ENCODE assay signal across 8 cellular contexts in the genomic region with DNA sequence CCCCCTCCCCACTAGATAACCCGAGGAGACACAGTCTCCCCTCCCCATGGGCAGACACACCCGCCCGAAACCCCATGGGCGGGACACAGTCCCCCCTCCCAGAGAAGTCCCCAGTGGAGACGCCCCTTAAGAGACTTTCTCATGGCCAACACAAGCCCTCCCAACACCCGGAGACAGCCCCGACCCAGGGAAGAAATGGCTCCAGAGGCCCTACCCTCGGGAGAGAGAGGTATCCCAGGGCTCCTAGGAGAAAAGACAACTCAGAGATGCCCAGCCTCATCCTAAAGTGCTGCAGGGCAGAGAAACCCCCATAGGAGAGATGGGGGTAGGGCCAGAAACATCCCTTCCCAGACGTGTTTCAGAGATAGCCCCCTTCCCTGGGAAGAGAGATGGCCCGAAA. TPM values are rescaled to one million over a fixed set of nuclear protein-coding genes. Genes with fewer than 3 reads are reported as not detected.
DNase-seq lines count a peak whose midpoint lies in the region; ATAC-seq and TF ChIP-seq lines count a peak whose summit lies in the region.

No MANE protein-coding gene starts in this region.

- H3K9me3 Mint-ChIP-seq in activated CD4-positive, alpha-beta T cell treated with anti-CD3 and anti-CD28 coated beads, Interleukin-2, amount 10 ng/mL, durations not matched to agents 24 days and 14 days: no peaks in the 10 kb centered on the region
- H3K9me3 Mint-ChIP-seq in activated naive CD8-positive, alpha-beta T cell (ENCODE audit: low read depth): no peaks in the 10 kb centered on the region

- no peaks in the 10 kb centered on the region for H3K9me3 ChIP-seq in thymus (ENCODE audit: control insufficient read depth)
- no peaks in the 10 kb centered on the region for H3K9me3 ChIP-seq in effector memory CD4-positive, alpha-beta T cell (ENCODE audit: control insufficient read depth, low read length)

- WGBS in thymus: 43% methylated on average over 10 of the region's 10 CpGs

- H3K27me3 ChIP-seq in kidney epithelial cell (ENCODE audit: control insufficient read depth, insufficient read depth, low read length) (no peaks in the 10 kb centered on the region), thymus (ENCODE audit: control insufficient read depth, insufficient read depth) (no peaks in the 10 kb centered on the region)
- H3K27me3 ChIP-seq in effector memory CD4-positive, alpha-beta T cell (replicated peaks; ENCODE audit: control insufficient read depth, insufficient read depth, low read length, poor library complexity, severe bottlenecking): no peaks in the 10 kb centered on the region

- H3K27ac ChIP-seq in thymus (ENCODE audit: low read depth): peak overlapping the region; percentile 15
- H3K27ac ChIP-seq in effector memory CD4-positive, alpha-beta T cell (ENCODE audit: insufficient read depth, low read length, poor library complexity, severe bottlenecking): no peak overlapping the region

- peak; percentile 62 for DNase-seq in activated CD4-positive, alpha-beta T cell treated with anti-CD3 and anti-CD28 coated beads, Interleukin-2, amount 10 ng/mL, durations not matched to agents 24 days and 14 days
- no peak for DNase-seq in activated CD4-positive, alpha-beta T cell treated with anti-CD3 and anti-CD28 coated beads for 1 hour
- DNase-seq in kidney epithelial cell (ENCODE audit: low read depth) (no peak), NCI-H1436 treated with DMSO at 0.1 percent for 48 hours (lab: John Stamatoyannopoulos, UW) (no peak)
- no peak for DNase-seq in effector memory CD4-positive, alpha-beta T cell

- intact Hi-C loops in activated CD4-positive, alpha-beta T cell treated with anti-CD3 and anti-CD28 coated beads, Interleukin-2, amount 10 ng/mL, durations not matched to agents 24 days and 14 days (cut with micrococcal nuclease): loop anchor here (5.0 kb wide), 1 partner anchor 198 kb away; the partner anchor contains the start of gene FCHSD1

- peak overlapping the region; percentile 32 for H3K27ac Mint-ChIP-seq in activated CD4-positive, alpha-beta T cell treated with anti-CD3 and anti-CD28 coated beads, Interleukin-2, amount 10 ng/mL, durations not matched to agents 24 days and 14 days
- no peak overlapping the region for H3K27ac Mint-ChIP-seq in activated naive CD8-positive, alpha-beta T cell

- H3K36me3 ChIP-seq in kidney epithelial cell (ENCODE audit: control insufficient read depth, insufficient read depth, low read length): no peaks in the 10 kb centered on the region
- no peaks in the 10 kb centered on the region for H3K36me3 ChIP-seq in thymus (ENCODE audit: control insufficient read depth, insufficient read depth)
- no peaks in the 10 kb centered on the region for H3K36me3 ChIP-seq in effector memory CD4-positive, alpha-beta T cell (ENCODE audit: control insufficient read depth, insufficient read depth, low read length)

- H3K4me3 Mint-ChIP-seq in activated CD4-positive, alpha-beta T cell treated with anti-CD3 and anti-CD28 coated beads, Interleukin-2, amount 10 ng/mL, durations not matched to agents 24 days and 14 days: peak overlapping the region; percentile 69
- H3K4me3 Mint-ChIP-seq in activated naive CD8-positive, alpha-beta T cell: peak overlapping the region; percentile 65

- H3K4me1 Mint-ChIP-seq in activated CD4-positive, alpha-beta T cell treated with anti-CD3 and anti-CD28 coated beads, Interleukin-2, amount 10 ng/mL, durations not matched to agents 24 days and 14 days: peaks cover 17% of the 10 kb centered on the region
- H3K4me1 Mint-ChIP-seq in activated naive CD8-positive, alpha-beta T cell (ENCODE audit: low read depth): peaks cover 11% of the 10 kb centered on the region

- H3K4me1 ChIP-seq in thymus (ENCODE audit: control insufficient read depth, insufficient read depth, low read length): peaks cover 15% of the 10 kb centered on the region
- no peaks in the 10 kb centered on the region for H3K4me1 ChIP-seq in effector memory CD4-positive, alpha-beta T cell (ENCODE audit: control insufficient read depth, insufficient read depth, low read length, poor library complexity, severe bottlenecking)

- ATAC-seq in HG02885 (IDR thresholded peaks at IDR 0.05; ENCODE audit: poor library complexity, unreplicated experiment): no peak

- H3K27me3 Mint-ChIP-seq in activated CD4-positive, alpha-beta T cell treated with anti-CD3 and anti-CD28 coated beads, Interleukin-2, amount 10 ng/mL, durations not matched to agents 24 days and 14 days: no peaks in the 10 kb centered on the region
- no peaks in the 10 kb centered on the region for H3K27me3 Mint-ChIP-seq in activated naive CD8-positive, alpha-beta T cell

- H3K4me3 ChIP-seq in kidney epithelial cell (ENCODE audit: low read depth, low read length): peak overlapping the region; percentile 52
- peak overlapping the region; percentile 93 for H3K4me3 ChIP-seq in thymus (ENCODE audit: low read length)
- no peak overlapping the region for H3K4me3 ChIP-seq in effector memory CD4-positive, alpha-beta T cell (ENCODE audit: insufficient read depth, low read depth, low read length, poor library complexity, severe bottlenecking)

- H3K36me3 Mint-ChIP-seq in activated CD4-positive, alpha-beta T cell treated with anti-CD3 and anti-CD28 coated beads, Interleukin-2, amount 10 ng/mL, durations not matched to agents 24 days and 14 days (ENCODE audit: low read depth): no peaks in the 10 kb centered on the region
- no peaks in the 10 kb centered on the region for H3K36me3 Mint-ChIP-seq in activated naive CD8-positive, alpha-beta T cell

- no peak for TF ChIP-seq CTCF in kidney epithelial cell (IDR thresholded peaks at IDR 0.05; ENCODE audit: insufficient read depth, low read length, poor library complexity, severe bottlenecking)

RNA-seq across cellular contexts. Expression of gene PCDH1, which starts 27.4 kb away (rescaled TPM):
- total RNA-seq in activated CD4-positive, alpha-beta T cell treated with anti-CD3 and anti-CD28 coated beads, Interleukin-2, amount 10 ng/mL, durations not matched to agents 24 days and 14 days: 0.17 TPM in 1 of 2 replicates, not detected in the other
- 42.4 and 45.5 TPM in 2 replicates for total RNA-seq in kidney epithelial cell
- 5.1 TPM for polyA plus RNA-seq in thymus

Comparison
In these comparisons a context has a peak if more than half of its experiments do, and no peak if none do; other contexts are left out.
1. RNA of gene PCDH1, which starts 27.4 kb away (total RNA-seq): 42.4 to 45.5 TPM in kidney epithelial cell; 0.17 TPM in activated CD4-positive, alpha-beta T cell treated with anti-CD3 and anti-CD28 coated beads, Interleukin-2, amount 10 ng/mL, durations not matched to agents 24 days and 14 days; every median in the first group is over 10 times any median in the second.